ENCODE assay signal across 8 cellular contexts in genomic region chr12:93466625-93467350, GRCh38. TPM values are rescaled to one million over a fixed set of nuclear protein-coding genes. Genes with fewer than 3 reads are reported as not detected.
DNase-seq lines count a peak whose midpoint lies in the region; ATAC-seq, FAIRE-seq and TF ChIP-seq lines count a peak whose summit lies in the region.

No MANE protein-coding gene starts in this region.

- H3K4me3 ChIP-seq in keratinocyte (ENCODE audit: control insufficient read depth in 2 of 3, extremely low read depth in 1 of 3, insufficient read depth in 2 of 3, low read depth in 1 of 3, low read length in 3 of 3) = peak overlapping the region in 1 of 3 experiments; percentile 95
- peak overlapping the region in 3 of 4 donors; percentile 69 to 86 (median 82) for H3K4me3 ChIP-seq in transverse colon

- H3K27me3 ChIP-seq in keratinocyte (ENCODE audit: control insufficient read depth, extremely low read depth, insufficient read depth, low read length) = no peaks in the 10 kb centered on the region
- no peaks in the 10 kb centered on the region for H3K27me3 ChIP-seq in transverse colon

- peaks cover 32% of the 10 kb centered on the region for H3K4me1 Mint-ChIP-seq in activated T-cell treated with anti-CD3 and anti-CD28 coated beads, Interleukin-2, amount 50 U/mL, for 4 hours (ENCODE audit: low read depth)
- H3K4me1 Mint-ChIP-seq in activated T-helper 17 cell treated with anti-CD3 and anti-CD28 coated beads, Interleukin-2, amount 50 U/mL, for 72 hours = peaks cover 13% of the 10 kb centered on the region

- intact Hi-C loops in transverse colon (cut with DNase I; ENCODE audit: low total_unique reads) = no loop called here

- no peak for TF ChIP-seq POLR2A in transverse colon (IDR thresholded peaks at IDR 0.05)

- no peaks in the 10 kb centered on the region for H3K9me3 Mint-ChIP-seq in activated T-cell treated with anti-CD3 and anti-CD28 coated beads, Interleukin-2, amount 50 U/mL, for 4 hours
- H3K9me3 Mint-ChIP-seq in activated T-helper 17 cell treated with anti-CD3 and anti-CD28 coated beads, Interleukin-2, amount 50 U/mL, for 72 hours = no peaks in the 10 kb centered on the region

- WGBS in transverse colon (ENCODE audit: low coverage in 1 of 2), 2 donors = 84 to 94% methylated on average over 7 to 9 of the region's 9 CpGs

- H2AFZ ChIP-seq in keratinocyte (ENCODE audit: control insufficient read depth, low read length) = peak overlapping the region; percentile 33

- in situ Hi-C loops in transverse colon (cut with MboI; ENCODE audit: low pct_ligation_motif_present in 1 of 4, low pct_unique_long_range_greater_than_20kb in 1 of 4, low sequenced_read_pairs in 3 of 4) = no loop called here

- H3K9me1 ChIP-seq in keratinocyte (ENCODE audit: control insufficient read depth, extremely low read depth, insufficient read depth, low read length) = no peaks in the 10 kb centered on the region

- peaks cover 6% of the 10 kb centered on the region for H3K36me3 Mint-ChIP-seq in activated T-cell treated with anti-CD3 and anti-CD28 coated beads, Interleukin-2, amount 50 U/mL, for 4 hours (ENCODE audit: insufficient read depth)
- H3K36me3 Mint-ChIP-seq in activated T-helper 17 cell treated with anti-CD3 and anti-CD28 coated beads, Interleukin-2, amount 50 U/mL, for 72 hours (ENCODE audit: low read depth) = peaks cover 29% of the 10 kb centered on the region

- H3K9me3 ChIP-seq in keratinocyte (ENCODE audit: control insufficient read depth, low read depth, low read length) (no peaks in the 10 kb centered on the region), transverse colon (no peaks in the 10 kb centered on the region)

- H3K4me1 ChIP-seq in keratinocyte (ENCODE audit: control insufficient read depth, extremely low read depth, insufficient read depth, low read length) = peaks cover 11% of the 10 kb centered on the region
- peaks cover 13 to 27% (median 22%) of the 10 kb centered on the region in 4 donors for H3K4me1 ChIP-seq in transverse colon

- H3K4me2 ChIP-seq in keratinocyte (ENCODE audit: control insufficient read depth, extremely low read depth, insufficient read depth, low read depth, low read length) = peak overlapping the region; percentile 84

- peak in 1 of 2 donors; percentile 19 for ATAC-seq in activated T-cell treated with anti-CD3 and anti-CD28 coated beads, Interleukin-2, amount 50 U/mL, for 4 hours
- ATAC-seq in activated T-helper 17 cell treated with anti-CD3 and anti-CD28 coated beads, Interleukin-2, amount 50 U/mL, for 72 hours (replicated peaks) = peak; percentile 36

- no peak for TF ChIP-seq EP300 in transverse colon (IDR thresholded peaks at IDR 0.05; ENCODE audit: low read depth)

- no peak for DNase-seq in activated T-cell treated with anti-CD3 and anti-CD28 coated beads, Interleukin-2, amount 50 U/mL, for 4 hours
- DNase-seq in activated T-cell treated with anti-CD3 and anti-CD28 coated beads for 4 hours (no peak), keratinocyte (ENCODE audit: low read depth, low spot score) (no peak), transverse colon (no peak), AG20443 (ENCODE audit: low spot score) (no peak), NCI-H1694 (lab: John Stamatoyannopoulos, UW) (no peak), AG08395 (ENCODE audit: low spot score) (no peak)

- H3K27me3 Mint-ChIP-seq in activated T-cell treated with anti-CD3 and anti-CD28 coated beads, Interleukin-2, amount 50 U/mL, for 4 hours (ENCODE audit: low read depth) = no peaks in the 10 kb centered on the region
- no peaks in the 10 kb centered on the region for H3K27me3 Mint-ChIP-seq in activated T-helper 17 cell treated with anti-CD3 and anti-CD28 coated beads, Interleukin-2, amount 50 U/mL, for 72 hours

- H3K27ac ChIP-seq in keratinocyte (ENCODE audit: control insufficient read depth, insufficient read depth, low read length) = peak overlapping the region; percentile 91
- peak overlapping the region; percentile 88 to 97 (median 94) for H3K27ac ChIP-seq in transverse colon

- H4K20me1 ChIP-seq in keratinocyte (ENCODE audit: control insufficient read depth, extremely low read depth, insufficient read depth, low read length) = no peaks in the 10 kb centered on the region

- peak overlapping the region; percentile 81 for H3K27ac Mint-ChIP-seq in activated T-helper 17 cell treated with anti-CD3 and anti-CD28 coated beads, Interleukin-2, amount 50 U/mL, for 72 hours

- H3K4me3 Mint-ChIP-seq in activated T-cell treated with anti-CD3 and anti-CD28 coated beads, Interleukin-2, amount 50 U/mL, for 4 hours = peak overlapping the region; percentile 97
- peak overlapping the region; percentile 87 for H3K4me3 Mint-ChIP-seq in activated T-helper 17 cell treated with anti-CD3 and anti-CD28 coated beads, Interleukin-2, amount 50 U/mL, for 72 hours

- H3K36me3 ChIP-seq in keratinocyte (ENCODE audit: control insufficient read depth in 2 of 2, extremely low read depth in 1 of 2, insufficient read depth in 2 of 2, low read length in 2 of 2) (peaks cover 4 to 5% of the 10 kb centered on the region in 2 experiments), transverse colon (peaks cover 0 to 8% (median 3%) of the 10 kb centered on the region in 4 donors)

- no peak for FAIRE-seq in keratinocyte (lab: Jason Lieb, UNC)

- peak overlapping the region; percentile 98 for H3K9ac ChIP-seq in keratinocyte (ENCODE audit: control insufficient read depth, extremely low read depth, insufficient read depth, low read length)

- TF ChIP-seq CTCF in keratinocyte (optimal IDR thresholded peaks at IDR 0.05 in 1 of 3, IDR thresholded peaks at IDR 0.05 in 1 of 3, conservative IDR thresholded peaks at IDR 0.05 in 1 of 3; ENCODE audit: extremely low read depth in 1 of 3, insufficient read depth in 2 of 3, low read length in 3 of 3) = no peak
- TF ChIP-seq CTCF in transverse colon (IDR thresholded peaks at IDR 0.05) = no peak

- dilution Hi-C loops in keratinocyte (cut with MboI; ENCODE audit: extremely low pct_ligation_motif_present, low sequenced_read_pairs) = no loop called here

- peaks cover 40% of the 10 kb centered on the region for H3K79me2 ChIP-seq in keratinocyte (ENCODE audit: control insufficient read depth, insufficient read depth, low read length)

RNA-seq across cellular contexts. Expression of gene MRPL42, which starts 0.5 kb away (rescaled TPM):
- total RNA-seq in activated T-cell treated with anti-CD3 and anti-CD28 coated beads, Interleukin-2, amount 50 U/mL, for 4 hours = 10 to 100 TPM; 62.9 to 98.8 (median 89.2) TPM
- total RNA-seq in activated T-helper 17 cell treated with anti-CD3 and anti-CD28 coated beads, Interleukin-2, amount 50 U/mL, for 72 hours = 10 to 100 TPM; 42.2 to 70.0 TPM
- polyA plus RNA-seq in keratinocyte = 55.3 to 110 TPM (median 72.1 TPM) in 3 replicates
- 47.4 TPM for polyA plus RNA-seq in keratinocyte (2011; ENCODE audit: low read depth)
- polyA plus RNA-seq in keratinocyte (2011; cell fraction: cytosol; rRNA removed) = 67.5 and 153 TPM in 2 replicates
- 49.5 and 60.5 TPM in 2 replicates for polyA plus RNA-seq in keratinocyte (2011; cell fraction: nucleus; rRNA removed)
- 42.9 and 61.9 TPM in 2 replicates for polyA plus RNA-seq in keratinocyte (2012; ENCODE audit: low replicate concordance)
- 5.5 to 94.2 TPM (median 38.6 TPM) in 3 replicates for polyA minus RNA-seq in keratinocyte
- polyA minus RNA-seq in keratinocyte (2011; cell fraction: cytosol; rRNA and poly(A)+ RNA removed) = 21.7 TPM
- 13.0 and 28.1 TPM in 2 replicates for polyA minus RNA-seq in keratinocyte (2011; cell fraction: nucleus; rRNA and poly(A)+ RNA removed)
- 10 to 100 TPM; 10.5 to 45.1 (median 27.2) TPM for total RNA-seq in transverse colon

RNA-seq across cellular contexts. Expression of gene UBE2N, which starts 25.0 kb away (rescaled TPM):
- 100 to 1,000 TPM; 237 to 241 (median 237) TPM for total RNA-seq in activated T-cell treated with anti-CD3 and anti-CD28 coated beads, Interleukin-2, amount 50 U/mL, for 4 hours
- 100 to 1,000 TPM; 128 to 252 TPM for total RNA-seq in activated T-helper 17 cell treated with anti-CD3 and anti-CD28 coated beads, Interleukin-2, amount 50 U/mL, for 72 hours
- polyA plus RNA-seq in keratinocyte = 171 to 218 TPM (median 172 TPM) in 3 replicates
- 87.0 TPM for polyA plus RNA-seq in keratinocyte (2011; ENCODE audit: low read depth)
- 131 and 214 TPM in 2 replicates for polyA plus RNA-seq in keratinocyte (2011; cell fraction: cytosol; rRNA removed)
- 78.8 and 85.8 TPM in 2 replicates for polyA plus RNA-seq in keratinocyte (2011; cell fraction: nucleus; rRNA removed)
- 136 and 169 TPM in 2 replicates for polyA plus RNA-seq in keratinocyte (2012; ENCODE audit: low replicate concordance)
- 36.5 to 147 TPM (median 110 TPM) in 3 replicates for polyA minus RNA-seq in keratinocyte
- 118 TPM for polyA minus RNA-seq in keratinocyte (2011; cell fraction: cytosol; rRNA and poly(A)+ RNA removed)
- polyA minus RNA-seq in keratinocyte (2011; cell fraction: nucleus; rRNA and poly(A)+ RNA removed) = 18.9 and 53.1 TPM in 2 replicates
- 10 to 100 TPM in 3 of 4 donors, 1 to 10 TPM in 1; 2.0 to 39.0 (median 22.3) TPM for total RNA-seq in transverse colon
